ENCODE assay signal across 8 cellular contexts in the genomic region with DNA sequence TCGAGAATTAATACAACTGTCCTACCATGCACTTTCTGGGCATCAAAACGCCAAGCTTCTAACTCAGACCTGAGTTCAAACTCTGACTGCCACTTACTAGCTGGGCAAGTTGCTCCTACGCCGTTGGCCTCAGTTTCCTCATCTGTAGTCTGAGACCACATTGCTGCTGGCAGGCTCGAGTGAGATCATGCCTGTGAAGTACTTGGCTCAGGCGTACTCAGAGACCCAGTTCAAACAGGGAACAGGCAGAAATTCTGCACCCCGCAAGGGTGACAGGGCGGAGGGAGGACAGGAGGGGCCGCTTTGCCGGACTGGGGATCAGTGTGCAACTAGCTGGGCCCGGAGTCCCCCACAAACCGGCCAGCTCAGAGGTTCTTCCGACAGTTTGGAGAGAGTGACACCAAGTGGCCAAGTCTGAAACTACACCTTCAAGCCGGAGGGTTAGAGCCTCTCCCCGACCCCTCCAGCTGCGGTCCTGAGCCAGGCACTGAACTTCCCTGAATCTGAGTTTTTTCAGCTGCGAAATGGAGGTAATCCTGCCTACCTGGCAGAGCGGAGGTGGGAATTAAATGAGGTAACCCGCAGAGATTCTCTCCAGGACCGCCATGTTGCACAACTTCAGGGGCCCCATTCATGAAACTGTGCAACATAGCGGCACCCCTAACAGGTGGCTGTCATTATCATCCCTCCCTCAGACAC. TPM values are rescaled to one million over a fixed set of nuclear protein-coding genes. Genes with fewer than 3 reads are reported as not detected.
A peak's percentile ranks its signal among the peaks of the same experiment; 100 is the strongest.
DNase-seq lines count a peak whose midpoint lies in the region; ATAC-seq, FAIRE-seq and TF ChIP-seq lines count a peak whose summit lies in the region.

No MANE protein-coding gene starts in this region.

- no peak for FAIRE-seq in pancreas (lab: Jason Lieb, UNC)

- ATAC-seq in foreskin keratinocyte = peak; percentile 65
- ATAC-seq in pancreas = peak; percentile 56 to 80 (median 73)
- no peak for ATAC-seq in HG03045 (IDR thresholded peaks at IDR 0.05; ENCODE audit: unreplicated experiment)
- ATAC-seq in HG03135 (IDR thresholded peaks at IDR 0.05; ENCODE audit: unreplicated experiment) = no peak

- H3K4me3 ChIP-seq in HL-60 (replicated peaks; ENCODE audit: insufficient read depth, low read length) (no peak overlapping the region), pancreas (no peak overlapping the region)

- H3K9me3 ChIP-seq in pancreas = no peaks in the 10 kb centered on the region

- DNase-seq in ELR (ENCODE audit: low read depth) (peak; percentile 78), HL-60 (ENCODE audit: low read depth in 1 of 2, low spot score in 1 of 2) (peak; percentile 44 to 57), RPMI8226 (peak; percentile 50), foreskin keratinocyte (no peak), pancreas (peak in 5 of 6 donors; percentile 48 to 76 (median 66))
- peak; percentile 45 for DNase-seq in activated T-helper 9 cell treated with anti-CD3 and anti-CD28 coated beads, Interleukin-2, amount 50 U/mL, for 16 hours (ENCODE audit: low read depth)

- peak; percentile 38 for TF ChIP-seq CTCF in HL-60 (IDR thresholded peaks at IDR 0.05; ENCODE audit: insufficient read depth, low read length)
- TF ChIP-seq CTCF in foreskin keratinocyte (conservative IDR thresholded peaks at IDR 0.05) = peak; percentile 72
- peak; percentile 65 to 79 (median 69) for TF ChIP-seq CTCF in pancreas (IDR thresholded peaks at IDR 0.05)

- H3K36me3 ChIP-seq in pancreas = no peaks in the 10 kb centered on the region

- H3K4me1 ChIP-seq in foreskin keratinocyte (no peaks in the 10 kb centered on the region), pancreas (peaks cover 0 to 10% (median 5%) of the 10 kb centered on the region in 3 donors)

- WGBS in pancreas, 2 donors = 18 to 21% methylated on average over 21 of the region's 21 CpGs

- H3K27ac ChIP-seq in HL-60 (replicated peaks) = no peak overlapping the region
- H3K27ac ChIP-seq in foreskin keratinocyte = no peak overlapping the region
- H3K27ac ChIP-seq in pancreas = no peak overlapping the region

- H3K27me3 ChIP-seq in HL-60 (ENCODE audit: insufficient read depth, poor library complexity, severe bottlenecking) = no peaks in the 10 kb centered on the region
- H3K27me3 ChIP-seq in foreskin keratinocyte = no peaks in the 10 kb centered on the region
- no peaks in the 10 kb centered on the region for H3K27me3 ChIP-seq in pancreas

- intact Hi-C loops in pancreas (cut with DNase I) = loop anchor here in 1 of 3 donors (5.0 kb wide), 1 partner anchor 277 kb away; no protein-coding TSS in a partner anchor

RNA-seq across cellular contexts. Expression of gene PTPN1, which starts 46.0 kb away (rescaled TPM):
- total RNA-seq in foreskin keratinocyte (74.3 and 80.5 TPM in 2 replicates), pancreas (10 to 100 TPM in 1 of 6 donors, 1 to 10 TPM in 5; 6.0 to 12.4 (median 8.4) TPM)
- polyA plus RNA-seq in foreskin keratinocyte (48.8 and 49.9 TPM in 2 replicates), pancreas (10 to 100 TPM in 1 of 2 donors, 1 to 10 TPM in 1; 8.3 to 11.2 TPM)

Comparison
In these comparisons a context has a peak if more than half of its experiments do, and no peak if none do; other contexts are left out.
1. DNase-seq: peak in ELR (single experiment), HL-60 (2 of 2), RPMI8226 (single experiment), activated T-helper 9 cell treated with anti-CD3 and anti-CD28 coated beads, Interleukin-2, amount 50 U/mL, for 16 hours (single experiment) and pancreas (5 of 6); none in foreskin keratinocyte (0 of 2).
2. ATAC-seq: peak in foreskin keratinocyte (single experiment) and pancreas (4 of 4); none in HG03045 (single experiment) and HG03135 (single experiment).
3. Peak in every context shown above with its lines, with median percentiles within 50 percentile points of each other: CTCF ChIP-seq.